In genomic region chr5:94711785-94712184, GRCh38 we compare ENCODE assay signal across 29 cellular contexts.
"Had no signal": no experiment of that assay in that cellular context is flagged by ENCODE, and none has a peak within 500 bp of the region (broad histone marks: within the 10 kb centered on the region; RNA-seq: fewer than 3 reads in every experiment).

No MANE protein-coding gene starts in this region.

- DNase-seq: activated CD4-positive, alpha-beta memory T cell treated with anti-CD3 and anti-CD28 coated beads, Interleukin-2, amount 10 ng/mL, durations not matched to agents 7 days and 5 days; activated CD4-positive, alpha-beta T cell treated with anti-CD3 and anti-CD28 coated beads for 36 hours; activated CD4-positive, alpha-beta T cell treated with anti-CD3 and anti-CD28 coated beads, Interleukin-2, amount 10 ng/mL, durations not matched to agents 24 days and 14 days; activated CD4-positive, CD25-positive, alpha-beta regulatory T cell; activated CD4-positive, CD25-positive, alpha-beta regulatory T cell treated with anti-CD3 and anti-CD28 coated beads, Interleukin-2, amount 50 U/mL, for 72 hours; activated CD8-positive, alpha-beta memory T cell treated with anti-CD3 and anti-CD28 coated beads, Interleukin-2, amount 50 U/mL, for 48 hours; activated gamma-delta T cell; activated naive CD4-positive, alpha-beta T cell; activated naive CD4-positive, alpha-beta T cell treated with anti-CD3 and anti-CD28 coated beads, Interleukin-2, amount 10 ng/mL, durations not matched to agents 7 days and 5 days; activated naive CD8-positive, alpha-beta T cell treated with anti-CD3 and anti-CD28 coated beads, Interleukin-2, amount 10 ng/mL, durations not matched to agents 7 days and 5 days; activated T-cell treated with anti-CD3 and anti-CD28 coated beads for 4 hours; activated T-cell treated with anti-CD3 and anti-CD28 coated beads, Interleukin-2, amount 50 U/mL, for 24 hours; activated T-cell treated with anti-CD3 and anti-CD28 coated beads, Interleukin-2, amount 50 U/mL, for 72 hours; amniotic stem cell; anterior cingulate cortex; brain microvascular endothelial cell; dorsolateral prefrontal cortex; effector memory CD4-positive, alpha-beta T cell; esophagus squamous epithelium; foreskin melanocyte; heart right ventricle; T-helper 1 cell; T-helper 2 cell had no signal

- H3K9me3 ChIP-seq: esophagus squamous epithelium, gastroesophageal sphincter, heart right ventricle had no signal

- H3K27ac Mint-ChIP-seq: activated CD4-positive, alpha-beta memory T cell treated with anti-CD3 and anti-CD28 coated beads, Interleukin-2, amount 10 ng/mL, durations not matched to agents 7 days and 5 days; activated CD4-positive, alpha-beta T cell treated with anti-CD3 and anti-CD28 coated beads for 36 hours; activated naive CD4-positive, alpha-beta T cell treated with anti-CD3 and anti-CD28 coated beads, Interleukin-2, amount 10 ng/mL, durations not matched to agents 7 days and 5 days; activated naive CD8-positive, alpha-beta T cell treated with anti-CD3 and anti-CD28 coated beads, Interleukin-2, amount 10 ng/mL, durations not matched to agents 7 days and 5 days; activated T-cell treated with anti-CD3 and anti-CD28 coated beads, Interleukin-2, amount 50 U/mL, for 24 hours; dendritic cell treated with granulocyte-macrophage colony-stimulating factor and Interleukin-4, amounts not matched to agents 40 ng/mL and 50 ng/mL, for 4 days had no signal

- ATAC-seq: activated CD4-positive, alpha-beta T cell treated with anti-CD3 and anti-CD28 coated beads for 36 hours; activated naive CD4-positive, alpha-beta T cell treated with anti-CD3 and anti-CD28 coated beads, Interleukin-2, amount 50 U/mL, for 72 hours; activated T-cell treated with anti-CD3 and anti-CD28 coated beads, Interleukin-2, amount 50 U/mL, for 72 hours; gastroesophageal sphincter; heart right ventricle had no signal

- H3K36me3 ChIP-seq: brain microvascular endothelial cell had no signal

- H3K4me1 Mint-ChIP-seq: activated CD4-positive, alpha-beta memory T cell treated with anti-CD3 and anti-CD28 coated beads, Interleukin-2, amount 10 ng/mL, durations not matched to agents 7 days and 5 days; activated CD4-positive, alpha-beta T cell treated with anti-CD3 and anti-CD28 coated beads for 36 hours; activated CD4-positive, alpha-beta T cell treated with anti-CD3 and anti-CD28 coated beads, Interleukin-2, amount 10 ng/mL, durations not matched to agents 24 days and 14 days; activated naive CD4-positive, alpha-beta T cell treated with anti-CD3 and anti-CD28 coated beads, Interleukin-2, amount 10 ng/mL, durations not matched to agents 7 days and 5 days; central memory CD8-positive, alpha-beta T cell had no signal

- H3K4me3 Mint-ChIP-seq: activated CD4-positive, alpha-beta memory T cell treated with anti-CD3 and anti-CD28 coated beads, Interleukin-2, amount 10 ng/mL, durations not matched to agents 7 days and 5 days; activated CD4-positive, alpha-beta T cell treated with anti-CD3 and anti-CD28 coated beads for 36 hours; activated CD4-positive, alpha-beta T cell treated with anti-CD3 and anti-CD28 coated beads, Interleukin-2, amount 10 ng/mL, durations not matched to agents 24 days and 14 days; activated naive CD4-positive, alpha-beta T cell treated with anti-CD3 and anti-CD28 coated beads, Interleukin-2, amount 10 ng/mL, durations not matched to agents 7 days and 5 days; activated naive CD8-positive, alpha-beta T cell treated with anti-CD3 and anti-CD28 coated beads, Interleukin-2, amount 10 ng/mL, durations not matched to agents 7 days and 5 days; activated T-cell treated with anti-CD3 and anti-CD28 coated beads, Interleukin-2, amount 50 U/mL, for 24 hours; activated T-cell treated with anti-CD3 and anti-CD28 coated beads, Interleukin-2, amount 50 U/mL, for 72 hours; central memory CD8-positive, alpha-beta T cell; dendritic cell treated with granulocyte-macrophage colony-stimulating factor and Interleukin-4, amounts not matched to agents 40 ng/mL and 50 ng/mL, for 4 days had no signal

- H3K4me3 ChIP-seq: coronary artery, dorsolateral prefrontal cortex, esophagus squamous epithelium, gastroesophageal sphincter, heart right ventricle had no signal

- H3K27me3 ChIP-seq: brain microvascular endothelial cell, dorsolateral prefrontal cortex, esophagus squamous epithelium, gastroesophageal sphincter, heart right ventricle had no signal

- H3K27me3 Mint-ChIP-seq: activated CD4-positive, alpha-beta memory T cell treated with anti-CD3 and anti-CD28 coated beads, Interleukin-2, amount 10 ng/mL, durations not matched to agents 7 days and 5 days; activated CD4-positive, alpha-beta T cell treated with anti-CD3 and anti-CD28 coated beads for 36 hours; activated CD4-positive, alpha-beta T cell treated with anti-CD3 and anti-CD28 coated beads, Interleukin-2, amount 10 ng/mL, durations not matched to agents 24 days and 14 days; activated naive CD4-positive, alpha-beta T cell treated with anti-CD3 and anti-CD28 coated beads, Interleukin-2, amount 10 ng/mL, durations not matched to agents 7 days and 5 days; activated naive CD8-positive, alpha-beta T cell treated with anti-CD3 and anti-CD28 coated beads, Interleukin-2, amount 10 ng/mL, durations not matched to agents 7 days and 5 days; activated T-cell treated with anti-CD3 and anti-CD28 coated beads, Interleukin-2, amount 50 U/mL, for 24 hours; central memory CD8-positive, alpha-beta T cell; dendritic cell treated with granulocyte-macrophage colony-stimulating factor and Interleukin-4, amounts not matched to agents 40 ng/mL and 50 ng/mL, for 4 days had no signal

- H3K4me1 ChIP-seq: esophagus squamous epithelium, gastroesophageal sphincter, heart right ventricle had no signal

- H3K27ac ChIP-seq: brain microvascular endothelial cell, coronary artery, epithelial cell of prostate, esophagus squamous epithelium, gastroesophageal sphincter, heart right ventricle had no signal
